ENCODE assay signal across 1 cellular context in the genomic region with DNA sequence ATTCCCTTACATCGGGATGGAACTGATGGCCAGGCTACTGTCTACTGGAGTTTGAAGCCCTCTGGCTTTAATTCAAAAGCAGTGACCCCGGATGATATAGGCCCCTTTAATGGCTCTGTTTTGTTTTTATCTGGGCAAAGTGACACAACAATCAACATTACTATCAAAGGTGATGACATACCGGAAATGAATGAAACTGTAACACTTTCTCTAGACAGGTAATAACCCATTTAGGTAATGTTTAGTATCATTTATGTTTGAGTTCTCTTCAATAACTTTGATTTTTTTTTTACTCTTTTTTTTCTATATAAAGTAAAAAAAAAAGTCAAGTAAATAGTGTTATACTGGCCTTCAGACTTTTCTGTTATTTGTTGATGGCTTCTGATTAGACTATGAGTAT.
TF ChIP-seq lines count a peak whose summit lies in the region.

No MANE protein-coding gene starts in this region.

TF ChIP-seq in K562, 482 proteins besides CTCF, POLR2A, EP300 and RAD21 (continued from another document):
- TF ChIP-seq, protein P1, sequence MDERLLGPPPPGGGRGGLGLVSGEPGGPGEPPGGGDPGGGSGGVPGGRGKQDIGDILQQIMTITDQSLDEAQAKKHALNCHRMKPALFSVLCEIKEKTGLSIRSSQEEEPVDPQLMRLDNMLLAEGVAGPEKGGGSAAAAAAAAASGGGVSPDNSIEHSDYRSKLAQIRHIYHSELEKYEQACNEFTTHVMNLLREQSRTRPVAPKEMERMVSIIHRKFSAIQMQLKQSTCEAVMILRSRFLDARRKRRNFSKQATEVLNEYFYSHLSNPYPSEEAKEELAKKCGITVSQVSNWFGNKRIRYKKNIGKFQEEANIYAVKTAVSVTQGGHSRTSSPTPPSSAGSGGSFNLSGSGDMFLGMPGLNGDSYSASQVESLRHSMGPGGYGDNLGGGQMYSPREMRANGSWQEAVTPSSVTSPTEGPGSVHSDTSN (CRISPR knock-in tag; IDR thresholded peaks at IDR 0.05; ENCODE audit: low read depth): no peak
- TF ChIP-seq, protein P1 (tag; conservative IDR thresholded peaks at IDR 0.05; ENCODE audit: low read depth): peak; percentile 73
- TF ChIP-seq CXXC5 (CRISPR knock-in tag; IDR thresholded peaks at IDR 0.05) (0 out of 2 replicates have a peak, but pooled peaks have one; percentile 12), ELF1 (tag; IDR thresholded peaks at IDR 0.05) (peak; percentile 56), HNRNPH1 (optimal IDR thresholded peaks at IDR 0.05; ENCODE audit: low read depth, low read length) (no peak), MEIS2 (IDR thresholded peaks at IDR 0.05; ENCODE audit: partially characterized antibody) (peak; percentile 72), STAT5A (IDR thresholded peaks at IDR 0.05; ENCODE audit: borderline replicate concordance, low read length) (no peak), ZNF311 (CRISPR knock-in tag; IDR thresholded peaks at IDR 0.05) (0 out of 2 replicates have a peak, but pooled peaks have one; percentile 43), E2F8 (IDR thresholded peaks at IDR 0.05; ENCODE audit: low read depth, partially characterized antibody) (peak; percentile 3), BRD9 (IDR thresholded peaks at IDR 0.05; ENCODE audit: low read depth, partially characterized antibody) (peak; percentile 22), ARID1B (IDR thresholded peaks at IDR 0.05) (0 out of 2 replicates have a peak, but pooled peaks have one; percentile 20), CEBPB (tag; IDR thresholded peaks at IDR 0.05) (peak; percentile 71), FOXA3 (CRISPR knock-in tag; conservative IDR thresholded peaks at IDR 0.05 in 1 of 2, IDR thresholded peaks at IDR 0.05 in 1 of 2) (0 out of 4 replicates have a peak, but pooled peaks of 1 of the 2 experiments have one; percentile 21), NR4A1 (CRISPR knock-in tag; IDR thresholded peaks at IDR 0.05) (no peak), NR4A1 (tag; IDR thresholded peaks at IDR 0.05) (no peak), MBD2 (IDR thresholded peaks at IDR 0.05; ENCODE audit: borderline replicate concordance, low read depth) (no peak), GABPA (tag; conservative IDR thresholded peaks at IDR 0.05; ENCODE audit: low read depth) (peak; percentile 53), ETV1 (tag; conservative IDR thresholded peaks at IDR 0.05; ENCODE audit: low read depth) (peak; percentile 61), RNF2 (IDR thresholded peaks at IDR 0.05) (no peak), ZNF263 (CRISPR knock-in tag; IDR thresholded peaks at IDR 0.05; ENCODE audit: borderline replicate concordance) (no peak), BHLHE40 (IDR thresholded peaks at IDR 0.05; ENCODE audit: low read length) (no peak), ZEB2 (IDR thresholded peaks at IDR 0.05) (0 out of 2 replicates have a peak, but pooled peaks have one; percentile 30), NR2C2 (CRISPR knock-in tag; IDR thresholded peaks at IDR 0.05) (no peak), NR2C2 (tag; IDR thresholded peaks at IDR 0.05) (peak; percentile 42; the same call in 1 of the 2 replicates), ATF7 (IDR thresholded peaks at IDR 0.05) (no peak), HEY1 (CRISPR knock-in tag; IDR thresholded peaks at IDR 0.05; ENCODE audit: borderline replicate concordance) (no peak), TAF7 (tag; IDR thresholded peaks at IDR 0.05) (no peak), ZNF274 (IDR thresholded peaks at IDR 0.05; ENCODE audit: borderline replicate concordance, low read depth, low read length) (no peak), DPF2 (IDR thresholded peaks at IDR 0.05) (peak; percentile 51; the same call in 1 of the 2 replicates), FIP1L1 (IDR thresholded peaks at IDR 0.05; ENCODE audit: low read depth, low read length, poor library complexity, severe bottlenecking) (no peak)
